In genomic region chr3:196422976-196423781, GRCh38 we compare ENCODE assay signal across 10 cellular contexts. TPM values are rescaled to one million over a fixed set of nuclear protein-coding genes. Genes with fewer than 3 reads are reported as not detected.
DNase-seq lines count a peak whose midpoint lies in the region; ATAC-seq, FAIRE-seq and TF ChIP-seq lines count a peak whose summit lies in the region.
"Had no signal": no experiment of that assay in that cellular context is flagged by ENCODE, and none has a peak within 500 bp of the region (broad histone marks: within the 10 kb centered on the region; RNA-seq: fewer than 3 reads in every experiment).

No MANE protein-coding gene starts in this region.

- no peaks in the 10 kb centered on the region for H3K4me1 ChIP-seq in A549
- peaks cover 0 to 84% (median 30%) of the 10 kb centered on the region in 6 donors for H3K4me1 ChIP-seq in spleen

- peak overlapping the region; percentile 70 for H3K27ac Mint-ChIP-seq in mesothelial cell of epicardium
- H3K27ac Mint-ChIP-seq: activated CD4-positive, alpha-beta T cell treated with anti-CD3 and anti-CD28 coated beads, Interleukin-2, amount 10 ng/mL, durations not matched to agents 24 days and 14 days had no signal

- H3K27me3 ChIP-seq in spleen (replicated peaks in 1 of 7): no peaks in the 10 kb centered on the region

- POLR2A ChIA-PET in A549 (lab: Yijun Ruan, JAX): no interaction called here

- DNase-seq in A549 (ENCODE audit: low read depth in 1 of 2, low spot score in 1 of 2): no peak
- DNase-seq in NCI-H1092 (lab: John Stamatoyannopoulos, UW): peak; percentile 60
- peak; percentile 66 for DNase-seq in cerebellum (ENCODE audit: low spot score)
- no peak for DNase-seq in mesothelial cell of epicardium (ENCODE audit: low spot score in 2 of 2, unreplicated experiment in 2 of 2)
- DNase-seq in AG20443 (ENCODE audit: low spot score): no peak
- no peak for DNase-seq in NCI-H1417 treated with DMSO at 0.1 percent for 48 hours (lab: John Stamatoyannopoulos, UW)
- no peak for DNase-seq in spleen
- DNase-seq: activated CD4-positive, alpha-beta T cell treated with anti-CD3 and anti-CD28 coated beads, Interleukin-2, amount 10 ng/mL, durations not matched to agents 24 days and 14 days; effector CD8-positive, alpha-beta T cell had no signal

- TF ChIP-seq POLR2A in A549 (IDR thresholded peaks at IDR 0.05; ENCODE audit: low read length) (no peak), spleen (IDR thresholded peaks at IDR 0.05) (no peak)

- H3K27me3 Mint-ChIP-seq in mesothelial cell of epicardium (ENCODE audit: low read depth): no peaks in the 10 kb centered on the region
- H3K27me3 Mint-ChIP-seq: activated CD4-positive, alpha-beta T cell treated with anti-CD3 and anti-CD28 coated beads, Interleukin-2, amount 10 ng/mL, durations not matched to agents 24 days and 14 days had no signal

- no peak overlapping the region for H3K4me3 Mint-ChIP-seq in mesothelial cell of epicardium
- H3K4me3 Mint-ChIP-seq: activated CD4-positive, alpha-beta T cell treated with anti-CD3 and anti-CD28 coated beads, Interleukin-2, amount 10 ng/mL, durations not matched to agents 24 days and 14 days had no signal

- TF ChIP-seq CTCF in A549 (IDR thresholded peaks at IDR 0.05): no peak
- TF ChIP-seq CTCF in mesothelial cell of epicardium (IDR thresholded peaks at IDR 0.05; ENCODE audit: unreplicated experiment): no peak
- TF ChIP-seq CTCF in spleen (IDR thresholded peaks at IDR 0.05 in 8 of 11, conservative IDR thresholded peaks at IDR 0.05 in 3 of 11): no peak

- no peak overlapping the region for H3K27ac ChIP-seq in A549
- H3K27ac ChIP-seq in spleen: peak overlapping the region in 1 of 8 donors; percentile 17

- H3K9me3 ChIP-seq in A549 (no peaks in the 10 kb centered on the region), spleen (no peaks in the 10 kb centered on the region)

- ATAC-seq in A549: peak; percentile 13 to 21; a peak in 2 of 6 replicates
- no peak for ATAC-seq in GM18907 (IDR thresholded peaks at IDR 0.05; ENCODE audit: unreplicated experiment)

- H3K4me3 ChIP-seq in A549: no peak overlapping the region
- H3K4me3 ChIP-seq in spleen: no peak overlapping the region

- intact Hi-C loops in spleen (cut with DNase I; ENCODE audit: low total_unique reads): no loop called here

- no peak for FAIRE-seq in A549 (lab: Jason Lieb, UNC)

- TF ChIP-seq RAD21 in A549 (conservative IDR thresholded peaks at IDR 0.05 in 1 of 2, IDR thresholded peaks at IDR 0.05 in 1 of 2): no peak

- peaks cover 17% of the 10 kb centered on the region for H3K36me3 Mint-ChIP-seq in mesothelial cell of epicardium

- 89% methylated on average over 5 of the region's 10 CpGs for WGBS in A549 (ENCODE audit: missing lambda C conversion rate)
- WGBS in spleen, 5 donors: 80 to 85% (median 84%) methylated on average over 7 to 10 of the region's 10 CpGs

- no peak for TF ChIP-seq EP300 in A549 (IDR thresholded peaks at IDR 0.05)

- peaks cover 19% of the 10 kb centered on the region for H3K4me1 Mint-ChIP-seq in mesothelial cell of epicardium

- CTCF ChIA-PET in A549 (lab: Yijun Ruan, JAX): no interaction called here

- H3K4me2 ChIP-seq in A549: no peak overlapping the region

- H3K36me3 ChIP-seq in spleen: peaks cover 0 to 28% (median 6%) of the 10 kb centered on the region in 6 donors

- peaks cover 10% of the 10 kb centered on the region for H3K9me3 Mint-ChIP-seq in mesothelial cell of epicardium
- H3K9me3 Mint-ChIP-seq: activated CD4-positive, alpha-beta T cell treated with anti-CD3 and anti-CD28 coated beads, Interleukin-2, amount 10 ng/mL, durations not matched to agents 24 days and 14 days had no signal

TF ChIP-seq in A549, 52 proteins besides CTCF, POLR2A, EP300 and RAD21:
- TF ChIP-seq HOXA7 (CRISPR knock-in tag; IDR thresholded peaks at IDR 0.05) (no peak), EHF (CRISPR knock-in tag; IDR thresholded peaks at IDR 0.05) (no peak), MYC (IDR thresholded peaks at IDR 0.05; ENCODE audit: borderline replicate concordance, low read length) (no peak), TP53 (CRISPR knock-in tag; IDR thresholded peaks at IDR 0.05) (no peak), BCL3 (IDR thresholded peaks at IDR 0.05) (no peak), KDM1A (IDR thresholded peaks at IDR 0.05; ENCODE audit: low read depth) (no peak), MAX (IDR thresholded peaks at IDR 0.05) (no peak), SREBF2 (IDR thresholded peaks at IDR 0.05) (no peak), HOXB13 (CRISPR knock-in tag; IDR thresholded peaks at IDR 0.05; ENCODE audit: low read depth) (no peak)

RNA-seq across cellular contexts. Expression of gene UBXN7, which starts 9.0 kb away (rescaled TPM):
- polyA plus RNA-seq in A549 (2011; rRNA removed): 14.2 and 14.5 TPM in 2 replicates
- 3.5 TPM in 2 replicates for polyA plus RNA-seq in A549 (2012; cell fraction: cytosol; rRNA removed)
- 1.6 and 2.7 TPM in 2 replicates for polyA plus RNA-seq in A549 (2012; cell fraction: nucleus; rRNA removed)
- 7.5 to 7.9 TPM (median 7.9 TPM) in 3 replicates for polyA plus RNA-seq in A549 (2017; fragmentation: RNase III; extraction: RNeasy Plus Mini Kit Qiagen cat#74134 plus additional on column Dnase treatment)
- polyA minus RNA-seq in A549 (2011; rRNA and poly(A)+ RNA removed): 11.5 and 12.2 TPM in 2 replicates
- 48.9 TPM for total RNA-seq in cerebellum
- total RNA-seq in mesothelial cell of epicardium: 109 to 110 TPM (median 110 TPM) in 3 replicates
- total RNA-seq in spleen: 10 to 100 TPM; 21.1 to 59.0 (median 53.6) TPM
- 10 to 100 TPM in 1 of 3 donors, 1 to 10 TPM in 2; 2.4 to 12.8 (median 2.5) TPM for polyA plus RNA-seq in spleen

Comparison
In these comparisons a context has a peak if more than half of its experiments do, and no peak if none do; other contexts are left out.
1. DNase-seq: peak in NCI-H1092 (single experiment) and cerebellum (single experiment); none in A549 (0 of 2), mesothelial cell of epicardium (0 of 2), AG20443 (single experiment), NCI-H1417 treated with DMSO at 0.1 percent for 48 hours (single experiment) and spleen (single experiment).